Comparison of ENCODE assay signal across 1 cellular context in the genomic region with DNA sequence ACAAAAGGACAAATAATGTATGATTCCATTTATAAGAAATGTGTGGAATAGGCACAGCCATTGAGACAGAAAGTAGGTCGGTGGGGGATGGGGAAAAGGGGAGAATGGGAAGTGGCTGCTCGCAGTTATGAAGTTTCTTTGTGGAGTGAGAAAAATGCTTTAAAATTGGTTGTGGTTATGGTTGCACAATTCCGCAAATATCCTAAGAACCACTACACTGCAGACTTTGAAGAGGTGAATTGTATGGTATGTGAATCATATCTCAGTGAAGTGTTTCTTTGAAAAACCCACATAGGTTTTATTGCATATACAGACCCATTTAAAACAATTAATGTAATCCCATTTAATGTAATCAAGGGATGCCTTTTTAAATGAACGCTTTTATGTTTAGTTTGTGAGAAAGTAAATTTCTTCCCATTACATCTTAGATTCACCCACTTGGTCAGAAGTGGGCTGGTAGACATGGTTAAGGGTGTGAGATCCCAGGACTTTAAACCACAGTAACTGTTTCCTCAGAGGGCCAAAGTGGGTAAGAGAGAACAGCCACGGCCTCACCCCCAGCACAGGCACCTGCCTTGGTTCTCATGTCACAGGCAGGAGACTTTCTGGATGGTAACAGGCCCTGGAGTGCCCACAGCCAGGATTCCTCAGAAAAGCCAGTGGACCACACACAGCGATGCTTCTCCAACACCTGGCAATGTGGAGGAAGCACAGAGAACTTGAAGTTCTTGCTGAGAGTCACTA.
TF ChIP-seq lines count a peak whose summit lies in the region.

No MANE protein-coding gene starts in this region.

TF ChIP-seq in H1, 55 proteins besides CTCF, POLR2A, EP300 and RAD21 (continued from another document):
- no peak for TF ChIP-seq ASH2L (IDR thresholded peaks at IDR 0.05; ENCODE audit: low read length)
- no peak for TF ChIP-seq TEAD4 (IDR thresholded peaks at IDR 0.05; ENCODE audit: low read depth, low read length)
- TF ChIP-seq JUN (IDR thresholded peaks at IDR 0.05; ENCODE audit: low read depth, low read length), result no peak
- TF ChIP-seq SP4 (IDR thresholded peaks at IDR 0.05; ENCODE audit: low read length), result no peak
- TF ChIP-seq TCF12 (IDR thresholded peaks at IDR 0.05; ENCODE audit: low read depth, low read length), result no peak
- no peak for TF ChIP-seq NANOG (IDR thresholded peaks at IDR 0.05; ENCODE audit: insufficient read depth, low read depth, low read length, poor library complexity, severe bottlenecking)
